17 cellular contexts compared by ENCODE assay signal in genomic region chr6:112149719-112150263, GRCh38.
DNase-seq lines count a peak whose midpoint lies in the region; ATAC-seq and TF ChIP-seq lines count a peak whose summit lies in the region.
"Had no signal": no experiment of that assay in that cellular context is flagged by ENCODE, and none has a peak within 500 bp of the region (broad histone marks: within the 10 kb centered on the region; RNA-seq: fewer than 3 reads in every experiment).

No MANE protein-coding gene starts in this region.

- ATAC-seq in GM23338 (no peak), left ventricle myocardium superior (peak; percentile 71), GM18511 (IDR thresholded peaks at IDR 0.05; ENCODE audit: unreplicated experiment) (no peak)
- ATAC-seq: effector memory CD8-positive, alpha-beta T cell; GM12878; psoas muscle; T-cell had no signal

- H3K4me3 ChIP-seq in GM23338 (no peak overlapping the region), stomach (no peak overlapping the region)
- no peak overlapping the region for H3K4me3 ChIP-seq in CD4-positive, alpha-beta memory T cell (ENCODE audit: low read length in 2 of 2)
- H3K4me3 ChIP-seq: GM12878, psoas muscle had no signal

- POLR2A ChIA-PET in CD4-positive, alpha-beta memory T cell (lab: Charles Lee; ENCODE audit: partially characterized antibody), result no interaction called here

- CTCF ChIA-PET in CD4-positive, alpha-beta memory T cell (lab: Charles Lee; ENCODE audit: partially characterized antibody), result interaction anchor here (3.1 kb wide), 1 partner anchor 12 kb away, joined by 16 read pairs; no protein-coding TSS in a partner anchor

- no peak overlapping the region for H3K27ac Mint-ChIP-seq in GM23338
- no peak overlapping the region for H3K27ac Mint-ChIP-seq in CD4-positive, alpha-beta memory T cell
- H3K27ac Mint-ChIP-seq: activated CD4-positive, alpha-beta memory T cell treated with anti-CD3 and anti-CD28 coated beads for 36 hours; activated naive CD8-positive, alpha-beta T cell treated with anti-CD3 and anti-CD28 coated beads for 36 hours; effector memory CD8-positive, alpha-beta T cell; immature natural killer cell; T-cell had no signal

- H3K27ac ChIP-seq in GM23338 (ENCODE audit: low read depth) (no peak overlapping the region), stomach (peak overlapping the region in 4 of 5 donors; percentile 60 to 77 (median 70))
- H3K27ac ChIP-seq in CD4-positive, alpha-beta memory T cell (ENCODE audit: low read depth, low read length), result no peak overlapping the region
- H3K27ac ChIP-seq: psoas muscle had no signal

- no peak for TF ChIP-seq EP300 in stomach (IDR thresholded peaks at IDR 0.05)

- no peaks in the 10 kb centered on the region for H3K36me3 Mint-ChIP-seq in GM23338 (ENCODE audit: low read depth)
- no peaks in the 10 kb centered on the region for H3K36me3 Mint-ChIP-seq in CD4-positive, alpha-beta memory T cell
- H3K36me3 Mint-ChIP-seq: activated CD4-positive, alpha-beta memory T cell treated with anti-CD3 and anti-CD28 coated beads for 36 hours; activated naive CD8-positive, alpha-beta T cell treated with anti-CD3 and anti-CD28 coated beads for 36 hours; immature natural killer cell; T-cell had no signal

- H2AFZ ChIP-seq in GM23338, result peak overlapping the region; percentile 16; the same call in 1 of the 2 replicates

- TF ChIP-seq CTCF in GM23338 (conservative IDR thresholded peaks at IDR 0.05; ENCODE audit: low read depth in 2 of 2), result no peak
- no peak for TF ChIP-seq CTCF in stomach (IDR thresholded peaks at IDR 0.05)

- H3K9me3 Mint-ChIP-seq in GM23338, result no peaks in the 10 kb centered on the region
- H3K9me3 Mint-ChIP-seq in CD4-positive, alpha-beta memory T cell, result no peaks in the 10 kb centered on the region
- H3K9me3 Mint-ChIP-seq: activated CD4-positive, alpha-beta memory T cell treated with anti-CD3 and anti-CD28 coated beads for 36 hours; activated naive CD8-positive, alpha-beta T cell treated with anti-CD3 and anti-CD28 coated beads for 36 hours; effector memory CD8-positive, alpha-beta T cell; immature natural killer cell; T-cell had no signal

- H3K4me3 Mint-ChIP-seq in GM23338, result no peak overlapping the region
- no peak overlapping the region for H3K4me3 Mint-ChIP-seq in CD4-positive, alpha-beta memory T cell
- H3K4me3 Mint-ChIP-seq: activated CD4-positive, alpha-beta memory T cell treated with anti-CD3 and anti-CD28 coated beads for 36 hours; activated naive CD8-positive, alpha-beta T cell treated with anti-CD3 and anti-CD28 coated beads for 36 hours; effector memory CD8-positive, alpha-beta T cell; immature natural killer cell; T-cell had no signal

- intact Hi-C loops in left ventricle myocardium superior (cut with micrococcal nuclease) (no loop called here), stomach (cut with DNase I; ENCODE audit: low total_unique reads) (loop anchor here (10.0 kb wide), 1 partner anchor 345 kb away; no protein-coding TSS in a partner anchor)
- intact Hi-C loops in CD4-positive, alpha-beta memory T cell (cut with micrococcal nuclease), result no loop called here

- H3K36me3 ChIP-seq in GM23338 (ENCODE audit: insufficient read depth) (no peaks in the 10 kb centered on the region), stomach (peaks cover 0 to 38% (median 19%) of the 10 kb centered on the region in 4 donors)
- no peaks in the 10 kb centered on the region for H3K36me3 ChIP-seq in CD4-positive, alpha-beta memory T cell (ENCODE audit: insufficient read depth, low read length)

- no peaks in the 10 kb centered on the region for H3K4me1 ChIP-seq in GM23338 (ENCODE audit: insufficient read depth)
- peaks cover 0 to 18% (median 0%) of the 10 kb centered on the region in 4 donors for H3K4me1 ChIP-seq in stomach
- H3K4me1 ChIP-seq in CD4-positive, alpha-beta memory T cell (ENCODE audit: insufficient read depth, low read length), result no peaks in the 10 kb centered on the region
- H3K4me1 ChIP-seq: psoas muscle had no signal

- TF ChIP-seq POLR2A in stomach (IDR thresholded peaks at IDR 0.05), result no peak

- H3K4me1 Mint-ChIP-seq in GM23338, result no peaks in the 10 kb centered on the region; the same call in 2 of the 3 replicates
- H3K4me1 Mint-ChIP-seq in CD4-positive, alpha-beta memory T cell, result no peaks in the 10 kb centered on the region
- H3K4me1 Mint-ChIP-seq: immature natural killer cell had no signal

- no peaks in the 10 kb centered on the region for H3K79me2 ChIP-seq in GM23338 (replicated peaks; ENCODE audit: insufficient read depth)

- H4K20me1 ChIP-seq in GM23338 (replicated peaks; ENCODE audit: insufficient read depth), result no peaks in the 10 kb centered on the region

- H3K27me3 Mint-ChIP-seq in GM23338 (ENCODE audit: insufficient read depth, low read depth, poor library complexity), result no peaks in the 10 kb centered on the region
- H3K27me3 Mint-ChIP-seq in CD4-positive, alpha-beta memory T cell, result peaks cover 9 to 10% of the 10 kb centered on the region in 2 donors

- 56 to 70% (median 58%) methylated on average over 4 of the region's 4 CpGs for WGBS in stomach, 5 donors

- no peaks in the 10 kb centered on the region for H3F3A ChIP-seq in GM23338 (replicated peaks; ENCODE audit: low read depth)

- H3K4me2 ChIP-seq in GM23338, result no peak overlapping the region

- H3K9me2 ChIP-seq in GM23338 (ENCODE audit: insufficient read depth), result no peaks in the 10 kb centered on the region

- no peaks in the 10 kb centered on the region for H3K9me3 ChIP-seq in stomach
- no peaks in the 10 kb centered on the region for H3K9me3 ChIP-seq in CD4-positive, alpha-beta memory T cell (ENCODE audit: control insufficient read depth in 1 of 2, low read length in 2 of 2)
- H3K9me3 ChIP-seq: psoas muscle had no signal

- H3K27me3 ChIP-seq in GM23338 (ENCODE audit: insufficient read depth), result no peaks in the 10 kb centered on the region
- no peaks in the 10 kb centered on the region for H3K27me3 ChIP-seq in stomach
- H3K27me3 ChIP-seq in CD4-positive, alpha-beta memory T cell (ENCODE audit: insufficient read depth, low read length), result no peaks in the 10 kb centered on the region

- DNase-seq in GM23338 (ENCODE audit: low spot score) (no peak), amniotic stem cell (lab: John Stamatoyannopoulos, UW) (peak; percentile 44), left ventricle myocardium superior (no peak), stomach (no peak), OCI-M2 (lab: John Stamatoyannopoulos, UW; ENCODE audit: unreplicated experiment) (no peak), epidermal melanocyte (ENCODE audit: insufficient read length, low spot score) (no peak)
- no peak for DNase-seq in CD4-positive, alpha-beta memory T cell
- DNase-seq: activated naive CD8-positive, alpha-beta T cell treated with anti-CD3 and anti-CD28 coated beads for 36 hours; effector memory CD8-positive, alpha-beta T cell; immature natural killer cell; MV-4-11; NCI-H748 treated with DMSO at 0.1 percent for 48 hours; psoas muscle; T-cell had no signal

TF ChIP-seq in GM23338, 12 proteins besides CTCF, POLR2A, EP300 and RAD21:
- TF ChIP-seq POLR2AphosphoS5 (IDR thresholded peaks at IDR 0.05; ENCODE audit: low read depth), result no peak

Comparison
In these comparisons a context has a peak if more than half of its experiments do, and no peak if none do; other contexts are left out.
1. H3K27ac ChIP-seq: peak in stomach (4 of 5); none in GM23338 (single experiment) and CD4-positive, alpha-beta memory T cell (single experiment).